2 cellular contexts compared by ENCODE assay signal in genomic region chr3:152102410-152102809, GRCh38.
TF ChIP-seq lines count a peak whose summit lies in the region.

No MANE protein-coding gene starts in this region.

TF ChIP-seq in SK-N-SH, 30 proteins besides CTCF, POLR2A, EP300 and RAD21 (continued from another document):
- TF ChIP-seq ZBTB33 (IDR thresholded peaks at IDR 0.05; ENCODE audit: borderline replicate concordance, low read depth): no peak
TF ChIP-seq in SK-N-SH: peak in this region for 0.

TF ChIP-seq in K562, 482 proteins besides CTCF, POLR2A, EP300 and RAD21 (continued from another document):
- 0 out of 2 replicates have a peak, but pooled peaks have one; percentile 46 for TF ChIP-seq MGA (IDR thresholded peaks at IDR 0.05)
- no peak for TF ChIP-seq HNRNPK (IDR thresholded peaks at IDR 0.05; ENCODE audit: low read depth, low read length, poor library complexity, severe bottlenecking)
- no peak for TF ChIP-seq SETDB1 (IDR thresholded peaks at IDR 0.05; ENCODE audit: low read length)
- TF ChIP-seq MAX (CRISPR knock-in tag; IDR thresholded peaks at IDR 0.05): no peak
- no peak for TF ChIP-seq ZNF395 (CRISPR knock-in tag; IDR thresholded peaks at IDR 0.05)
- no peak for TF ChIP-seq JUND (IDR thresholded peaks at IDR 0.05; ENCODE audit: borderline replicate concordance, low read depth, low read length)
- 0 out of 3 replicates have a peak, but pooled peaks have one; percentile 8 for TF ChIP-seq JUND (tag; IDR thresholded peaks at IDR 0.05; ENCODE audit: borderline replicate concordance, low read depth, low read length)
- TF ChIP-seq DDX20 (tag; IDR thresholded peaks at IDR 0.05; ENCODE audit: low read depth): no peak
- peak; percentile 64 for TF ChIP-seq TFE3 (CRISPR knock-in tag; IDR thresholded peaks at IDR 0.05)
